Comparison of ENCODE assay signal across 35 cellular contexts in the genomic region with DNA sequence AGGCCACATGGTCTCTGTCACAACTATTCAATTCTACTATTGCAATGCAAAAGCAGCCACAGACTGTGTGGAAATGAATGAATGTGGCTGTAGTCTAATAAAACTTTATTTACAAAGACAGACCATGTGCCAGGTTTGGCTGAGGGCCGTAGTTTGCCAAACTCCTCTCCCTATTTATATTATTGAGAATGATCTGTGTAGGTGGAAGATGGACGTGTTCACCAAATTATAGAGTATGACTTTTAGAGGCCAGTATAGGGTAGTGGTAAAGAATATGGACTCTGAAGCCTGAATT.
"Had no signal": no experiment of that assay in that cellular context is flagged by ENCODE, and none has a peak within 500 bp of the region (broad histone marks: within the 10 kb centered on the region; RNA-seq: fewer than 3 reads in every experiment).

No MANE protein-coding gene starts in this region.

- DNase-seq: Kasumi-1, MG63, MM.1S, MV-4-11, NCI-H1048, NCI-H1092, NCI-H1092 treated with DMSO at 0.1 percent for 48 hours, NCI-H1105, NCI-H1105 treated with DMSO at 0.1 percent for 48 hours, NCI-H1417, NCI-H1417 treated with DMSO at 0.1 percent for 48 hours, NCI-H1436, NCI-H1436 treated with DMSO at 0.1 percent for 48 hours, NCI-H146, NCI-H1694, NCI-H1694 treated with DMSO at 0.1 percent for 48 hours, NCI-H187, NCI-H187 treated with DMSO at 0.1 percent for 48 hours, NCI-H1930, NCI-H2029, NCI-H2029 treated with DMSO at 0.1 percent for 48 hours, NCI-H2081, NCI-H2081 treated with DMSO at 0.1 percent for 48 hours, NCI-H2107, NCI-H2171, NCI-H2171 treated with DMSO at 0.1 percent for 48 hours, NCI-H2227 treated with DMSO at 0.1 percent for 48 hours, NCI-H226, NCI-H345, NCI-H446, NCI-H446 treated with DMSO at 0.1 percent for 48 hours, NCI-H510A, NCI-H510A treated with DMSO at 0.1 percent for 48 hours, NCI-H524, NCI-H524 treated with DMSO at 0.1 percent for 48 hours had no signal

- H3K27me3 ChIP-seq: MG63 had no signal

- H3K4me3 ChIP-seq: MG63 had no signal

- H3K36me3 ChIP-seq: MG63 had no signal

- H3K9me3 ChIP-seq: MG63 had no signal
